ENCODE assay signal across 18 cellular contexts in the genomic region with DNA sequence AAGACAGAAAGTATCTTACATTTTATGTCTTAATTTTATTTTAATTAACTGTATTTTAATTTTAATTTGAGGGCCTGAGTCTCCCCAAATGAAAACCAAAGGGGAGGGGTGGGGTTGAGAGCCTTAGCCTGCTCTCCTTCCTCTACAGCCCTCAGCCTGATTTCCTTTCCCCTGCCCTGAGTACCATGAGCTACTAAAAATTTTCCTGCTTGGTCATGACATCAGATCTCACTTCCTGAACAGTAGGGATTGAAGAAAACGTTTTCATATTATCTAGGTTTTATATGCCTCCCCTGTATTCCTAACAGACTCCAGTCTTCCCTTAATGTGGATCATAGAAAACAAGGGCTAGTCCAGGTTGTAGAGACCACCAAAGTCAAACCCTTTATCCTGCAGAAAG.
DNase-seq lines count a peak whose midpoint lies in the region; ATAC-seq and TF ChIP-seq lines count a peak whose summit lies in the region.
"Had no signal": no experiment of that assay in that cellular context is flagged by ENCODE, and none has a peak within 500 bp of the region (broad histone marks: within the 10 kb centered on the region; RNA-seq: fewer than 3 reads in every experiment).

No MANE protein-coding gene starts in this region.

- no peak overlapping the region for H3K27ac ChIP-seq in colonic mucosa

- no peak overlapping the region for H3K4me3 ChIP-seq in colonic mucosa
- H3K4me3 ChIP-seq: K562 had no signal

- H3K9me3 Mint-ChIP-seq in mesothelial cell of epicardium: no peaks in the 10 kb centered on the region
- H3K9me3 Mint-ChIP-seq in activated CD4-positive, alpha-beta T cell treated with anti-CD3 and anti-CD28 coated beads, Interleukin-2, amount 10 ng/mL, durations not matched to agents 7 days and 5 days: no peaks in the 10 kb centered on the region
- H3K9me3 Mint-ChIP-seq: activated B cell treated with CpG ODN at 0.5 μM for 24 hours; activated naive CD4-positive, alpha-beta T cell treated with anti-CD3 and anti-CD28 coated beads, Interleukin-2, amount 50 U/mL, for 72 hours; natural killer cell had no signal

- CTCF ChIA-PET in activated CD4-positive, alpha-beta T cell treated with anti-CD3 and anti-CD28 coated beads, Interleukin-2, amount 10 ng/mL, durations not matched to agents 7 days and 5 days (lab: Charles Lee): no interaction called here

- no peak overlapping the region for H3K4me3 Mint-ChIP-seq in mesothelial cell of epicardium
- no peak overlapping the region for H3K4me3 Mint-ChIP-seq in activated CD4-positive, alpha-beta T cell treated with anti-CD3 and anti-CD28 coated beads, Interleukin-2, amount 10 ng/mL, durations not matched to agents 7 days and 5 days
- H3K4me3 Mint-ChIP-seq: activated B cell treated with CpG ODN at 0.5 μM for 24 hours, natural killer cell had no signal

- peaks cover 6% of the 10 kb centered on the region for H3K4me1 ChIP-seq in colonic mucosa

- peak; percentile 37 for ATAC-seq in left ventricle myocardium superior
- ATAC-seq: activated naive CD4-positive, alpha-beta T cell treated with anti-CD3 and anti-CD28 coated beads, Interleukin-2, amount 50 U/mL, for 72 hours; K562; left colon; natural killer cell had no signal

- no peaks in the 10 kb centered on the region for H3K36me3 Mint-ChIP-seq in mesothelial cell of epicardium
- H3K36me3 Mint-ChIP-seq in activated CD4-positive, alpha-beta T cell treated with anti-CD3 and anti-CD28 coated beads, Interleukin-2, amount 10 ng/mL, durations not matched to agents 7 days and 5 days (ENCODE audit: low read depth): no peaks in the 10 kb centered on the region
- H3K36me3 Mint-ChIP-seq: activated naive CD4-positive, alpha-beta T cell treated with anti-CD3 and anti-CD28 coated beads, Interleukin-2, amount 50 U/mL, for 72 hours; natural killer cell had no signal

- intact Hi-C loops in left ventricle myocardium superior (cut with micrococcal nuclease): no loop called here
- intact Hi-C loops in cardiac septum (cut with DNase I): no loop called here
- intact Hi-C loops in colonic mucosa (cut with DNase I): no loop called here

- no peak for TF ChIP-seq CTCF in colonic mucosa (IDR thresholded peaks at IDR 0.05)
- no peak for TF ChIP-seq CTCF in mesothelial cell of epicardium (IDR thresholded peaks at IDR 0.05; ENCODE audit: unreplicated experiment)

- no peak for DNase-seq in left ventricle myocardium superior
- no peak for DNase-seq in cardiac septum (ENCODE audit: low spot score)
- DNase-seq in colonic mucosa: peak; percentile 6
- DNase-seq in mesothelial cell of epicardium (ENCODE audit: low spot score in 2 of 2, unreplicated experiment in 2 of 2): no peak
- no peak for DNase-seq in activated CD4-positive, alpha-beta T cell treated with anti-CD3 and anti-CD28 coated beads, Interleukin-2, amount 10 ng/mL, durations not matched to agents 7 days and 5 days
- no peak for DNase-seq in NCI-H1048 (lab: John Stamatoyannopoulos, UW)
- DNase-seq in NCI-H510A (lab: John Stamatoyannopoulos, UW): no peak
- no peak for DNase-seq in iPS-NIHi7 (ENCODE audit: extremely low spot score)
- DNase-seq: activated B cell treated with CpG ODN at 0.5 μM for 24 hours; erythroblast; left colon; natural killer cell; NCI-H1417; NCI-H345; retina; stimulated activated CD4-positive, alpha-beta T cell treated with anti-CD3 and anti-CD28 coated beads, Interleukin-4, amount 100 ng/mL, for 1 hour had no signal

- POLR2A ChIA-PET in activated CD4-positive, alpha-beta T cell treated with anti-CD3 and anti-CD28 coated beads, Interleukin-2, amount 10 ng/mL, durations not matched to agents 7 days and 5 days (lab: Charles Lee): no interaction called here

- H3K4me1 Mint-ChIP-seq in mesothelial cell of epicardium: peaks cover 9% of the 10 kb centered on the region
- no peaks in the 10 kb centered on the region for H3K4me1 Mint-ChIP-seq in activated CD4-positive, alpha-beta T cell treated with anti-CD3 and anti-CD28 coated beads, Interleukin-2, amount 10 ng/mL, durations not matched to agents 7 days and 5 days
- H3K4me1 Mint-ChIP-seq: activated B cell treated with CpG ODN at 0.5 μM for 24 hours, natural killer cell had no signal

- no peaks in the 10 kb centered on the region for H3K27me3 Mint-ChIP-seq in mesothelial cell of epicardium (ENCODE audit: low read depth)
- H3K27me3 Mint-ChIP-seq in activated CD4-positive, alpha-beta T cell treated with anti-CD3 and anti-CD28 coated beads, Interleukin-2, amount 10 ng/mL, durations not matched to agents 7 days and 5 days: peaks cover 4% of the 10 kb centered on the region

- H3K36me3 ChIP-seq in colonic mucosa: no peaks in the 10 kb centered on the region

- no peaks in the 10 kb centered on the region for H3K9me3 ChIP-seq in colonic mucosa

- no peaks in the 10 kb centered on the region for H3K27me3 ChIP-seq in colonic mucosa

- peak overlapping the region; percentile 71 for H3K27ac Mint-ChIP-seq in mesothelial cell of epicardium
- H3K27ac Mint-ChIP-seq in activated CD4-positive, alpha-beta T cell treated with anti-CD3 and anti-CD28 coated beads, Interleukin-2, amount 10 ng/mL, durations not matched to agents 7 days and 5 days: no peak overlapping the region
- H3K27ac Mint-ChIP-seq: activated B cell treated with CpG ODN at 0.5 μM for 24 hours; activated naive CD4-positive, alpha-beta T cell treated with anti-CD3 and anti-CD28 coated beads, Interleukin-2, amount 50 U/mL, for 72 hours; natural killer cell had no signal

- no peak overlapping the region for H3K9ac ChIP-seq in colonic mucosa (ENCODE audit: low read depth in 2 of 2, low read length in 2 of 2)
